Comparison of ENCODE assay signal across 8 cellular contexts in genomic region chr22:50274311-50274710, GRCh38. TPM values are rescaled to one million over a fixed set of nuclear protein-coding genes. Genes with fewer than 3 reads are reported as not detected.
A peak's percentile ranks its signal among the peaks of the same experiment; 100 is the strongest.
DNase-seq lines count a peak whose midpoint lies in the region; ATAC-seq and TF ChIP-seq lines count a peak whose summit lies in the region.

No MANE protein-coding gene starts in this region.

- no peak overlapping the region for H3K4me3 ChIP-seq in CD4-positive, alpha-beta memory T cell (ENCODE audit: low read length in 2 of 2)

- TF ChIP-seq CTCF in H9 (conservative IDR thresholded peaks at IDR 0.05), result peak; percentile 49; the same call in 2 of the 3 replicates

- H2BK12ac ChIP-seq in H9 (ENCODE audit: insufficient read length, low read depth, low read length), result no peak overlapping the region

- WGBS in H9 (ENCODE audit: extremely low coverage, insufficient read length, low lambda C conversion rate), result no CpG with 5 or more reads among the region's 7 CpGs

- POLR2A ChIA-PET in CD4-positive, alpha-beta memory T cell (lab: Charles Lee; ENCODE audit: partially characterized antibody), result interaction anchor here (2.8 kb wide), 1 partner anchor 23 kb away, joined by 10 read pairs; the partner anchor contains the start of gene HDAC10

- DNase-seq in CD4-positive, alpha-beta memory T cell, result peak in 4 of 5 donors; percentile 27 to 45 (median 38)
- DNase-seq in H9, result no peak
- DNase-seq in RPMI8226, result peak; percentile 79
- DNase-seq in central memory CD4-positive, alpha-beta T cell, result peak; percentile 28
- DNase-seq in lung microvascular endothelial cell (ENCODE audit: low read depth in 2 of 2), result peak; percentile 63 to 83
- no peak for DNase-seq in GM19240 (ENCODE audit: insufficient read length, low spot score)

- no peak overlapping the region for H3K4me2 ChIP-seq in H9 (ENCODE audit: insufficient read depth, insufficient read length, low read length)

- H3K14ac ChIP-seq in H9 (ENCODE audit: insufficient read depth, low read length), result no peak overlapping the region

- no peaks in the 10 kb centered on the region for H3K9me3 Mint-ChIP-seq in CD4-positive, alpha-beta memory T cell
- H3K9me3 Mint-ChIP-seq in H9, result peaks cover 8 to 13% of the 10 kb centered on the region in 2 experiments

- H2BK5ac ChIP-seq in H9 (ENCODE audit: insufficient read length, low read length), result no peak overlapping the region

- H2AK5ac ChIP-seq in H9 (ENCODE audit: insufficient read length, low read length), result no peak overlapping the region

- H2AFZ ChIP-seq in H9 (ENCODE audit: low read length), result no peak overlapping the region

- H3K4me1 Mint-ChIP-seq in CD4-positive, alpha-beta memory T cell, result peaks cover 0 to 15% (median 8%) of the 10 kb centered on the region in 4 donors
- H3K4me1 Mint-ChIP-seq in H9, result peaks cover 2 to 11% of the 10 kb centered on the region in 2 experiments; a peak in 3 of 4 replicates

- H3K27me3 Mint-ChIP-seq in CD4-positive, alpha-beta memory T cell, result no peaks in the 10 kb centered on the region
- H3K27me3 Mint-ChIP-seq in H9 (ENCODE audit: low read depth), result peaks cover 24% of the 10 kb centered on the region

- H2BK15ac ChIP-seq in H9 (ENCODE audit: low read depth, low read length), result no peak overlapping the region

- H3K79me2 ChIP-seq in H9 (ENCODE audit: insufficient read depth, low read length), result no peaks in the 10 kb centered on the region

- peaks cover 19% of the 10 kb centered on the region for H3K4me1 ChIP-seq in CD4-positive, alpha-beta memory T cell (ENCODE audit: insufficient read depth, low read length)
- no peaks in the 10 kb centered on the region for H3K4me1 ChIP-seq in H9 (ENCODE audit: insufficient read depth, low read length)

- H3K9me3 ChIP-seq in CD4-positive, alpha-beta memory T cell (ENCODE audit: control insufficient read depth in 1 of 2, low read length in 2 of 2), result no peaks in the 10 kb centered on the region
- no peaks in the 10 kb centered on the region for H3K9me3 ChIP-seq in H9 (ENCODE audit: control insufficient read depth, low read depth, low read length)

- no peak overlapping the region for H2BK120ac ChIP-seq in H9 (ENCODE audit: low read depth, low read length, poor library complexity, severe bottlenecking)

- H3T11ph ChIP-seq in H9 (ENCODE audit: low read length), result no peak overlapping the region

- no peaks in the 10 kb centered on the region for H3K36me3 Mint-ChIP-seq in CD4-positive, alpha-beta memory T cell
- H3K36me3 Mint-ChIP-seq in H9 (ENCODE audit: insufficient read depth in 1 of 3, low read depth in 3 of 3), result peaks cover 30 to 52% (median 42%) of the 10 kb centered on the region in 3 experiments

- intact Hi-C loops in CD4-positive, alpha-beta memory T cell (cut with micrococcal nuclease), result loop anchor here (1.0 to 5.0 kb wide), 3 partner anchors 53 to 223 kb away; partner anchors contain the start of gene DENND6B

- no peak overlapping the region for H3K56ac ChIP-seq in H9 (ENCODE audit: insufficient read length, low read depth, low read length)

- no peak overlapping the region for H4K91ac ChIP-seq in H9 (ENCODE audit: insufficient read length, low read depth, low read length)

- no peak overlapping the region for H3K27ac ChIP-seq in CD4-positive, alpha-beta memory T cell (ENCODE audit: low read depth, low read length)
- H3K27ac ChIP-seq in H9 (ENCODE audit: insufficient read length, low read depth, low read length), result no peak overlapping the region

- no peaks in the 10 kb centered on the region for H3K27me3 ChIP-seq in CD4-positive, alpha-beta memory T cell (ENCODE audit: insufficient read depth, low read length)
- peaks cover 2% of the 10 kb centered on the region; the same call in 1 of the 2 replicates for H3K27me3 ChIP-seq in H9 (ENCODE audit: insufficient read depth, low read length)

- H3K18ac ChIP-seq in H9 (ENCODE audit: insufficient read length, low read depth, low read length), result no peak overlapping the region

- H3K79me1 ChIP-seq in H9 (ENCODE audit: insufficient read depth, low read depth, low read length, poor library complexity, severe bottlenecking), result no peaks in the 10 kb centered on the region

- no peaks in the 10 kb centered on the region for H4K20me1 ChIP-seq in H9 (ENCODE audit: control insufficient read depth, insufficient read depth, insufficient read length)

- H3K9ac ChIP-seq in H9 (ENCODE audit: extremely low read depth, insufficient read length, low read length), result no peak overlapping the region

- no peak overlapping the region for H4K8ac ChIP-seq in H9 (replicated peaks; ENCODE audit: insufficient read length, low read depth, low read length)

- peak overlapping the region in 1 of 7 donors; percentile 72 for H3K27ac Mint-ChIP-seq in CD4-positive, alpha-beta memory T cell
- no peak overlapping the region for H3K27ac Mint-ChIP-seq in H9

- H3K23ac ChIP-seq in H9 (ENCODE audit: insufficient read length, low read depth, low read length), result no peak overlapping the region

- no peak overlapping the region for H2BK20ac ChIP-seq in H9 (ENCODE audit: low read depth, low read length, poor library complexity, severe bottlenecking)

- H3K23me2 ChIP-seq in H9 (ENCODE audit: insufficient read length, low read depth, low read length, poor library complexity, severe bottlenecking), result peaks cover 5% of the 10 kb centered on the region

- CTCF ChIA-PET in CD4-positive, alpha-beta memory T cell (lab: Charles Lee; ENCODE audit: partially characterized antibody), result interaction anchor here (0.7 to 2.3 kb wide), 3 partner anchors 32 to 67 kb away, joined by 4 to 7 read pairs (median 5); no protein-coding TSS in a partner anchor

- H3K4ac ChIP-seq in H9 (ENCODE audit: low read depth, low read length), result no peak overlapping the region

- H3K4me3 Mint-ChIP-seq in CD4-positive, alpha-beta memory T cell, result no peak overlapping the region
- no peak overlapping the region; a peak in 1 of 5 replicates for H3K4me3 Mint-ChIP-seq in H9

- no peak overlapping the region for H4K5ac ChIP-seq in H9 (ENCODE audit: insufficient read length, low read depth, low read length)

- H3K36me3 ChIP-seq in CD4-positive, alpha-beta memory T cell (ENCODE audit: insufficient read depth, low read length), result no peaks in the 10 kb centered on the region

- ATAC-seq in HG03565 (IDR thresholded peaks at IDR 0.05; ENCODE audit: unreplicated experiment) (no peak), GM21381 (IDR thresholded peaks at IDR 0.05; ENCODE audit: unreplicated experiment) (no peak)

RNA-seq across cellular contexts. Expression of gene MAPK11, which starts 4.1 kb away (rescaled TPM):
- total RNA-seq in CD4-positive, alpha-beta memory T cell, result 1 to 10 TPM; 1.6 to 1.7 TPM
- under 1 TPM; 0.10 to 0.54 TPM for polyA plus RNA-seq in CD4-positive, alpha-beta memory T cell
- total RNA-seq in H9 (2021), result 1.5 and 2.1 TPM in 2 replicates
- 16.3 and 21.8 TPM in 2 replicates for total RNA-seq in lung microvascular endothelial cell

RNA-seq across cellular contexts. Expression of gene MAPK12, which starts 12.8 kb away (rescaled TPM):
- 1 to 10 TPM; 2.9 TPM for total RNA-seq in CD4-positive, alpha-beta memory T cell
- polyA plus RNA-seq in CD4-positive, alpha-beta memory T cell, result under 1 TPM in 1 of 2 donors, not detected in 1; 0.05 TPM
- 31.3 and 32.3 TPM in 2 replicates for total RNA-seq in H9 (2021)
- 37.0 and 53.6 TPM in 2 replicates for total RNA-seq in lung microvascular endothelial cell

RNA-seq across cellular contexts. Expression of gene HDAC10, which starts 23.2 kb away (rescaled TPM):
- total RNA-seq in CD4-positive, alpha-beta memory T cell, result 100 to 1,000 TPM; 141 to 151 TPM
- 1 to 10 TPM; 3.8 to 6.8 TPM for polyA plus RNA-seq in CD4-positive, alpha-beta memory T cell
- 41.1 and 45.0 TPM in 2 replicates for total RNA-seq in H9 (2021)
- total RNA-seq in lung microvascular endothelial cell, result 9.4 and 11.3 TPM in 2 replicates

RNA-seq across cellular contexts. Expression of gene TUBGCP6, which starts 29.5 kb away (rescaled TPM):
- total RNA-seq in CD4-positive, alpha-beta memory T cell, result 100 to 1,000 TPM; 132 to 133 TPM
- polyA plus RNA-seq in CD4-positive, alpha-beta memory T cell, result 10 to 100 TPM; 16.5 to 20.5 TPM
- total RNA-seq in H9 (2021) (28.4 and 29.0 TPM in 2 replicates), lung microvascular endothelial cell (11.8 and 21.2 TPM in 2 replicates)

RNA-seq across cellular contexts. Expression of gene PLXNB2, which starts 33.1 kb away (rescaled TPM):
- 1 to 10 TPM; 2.8 to 4.6 TPM for total RNA-seq in CD4-positive, alpha-beta memory T cell
- under 1 TPM in 1 of 2 donors, not detected in 1; 0.40 TPM for polyA plus RNA-seq in CD4-positive, alpha-beta memory T cell
- total RNA-seq in H9 (2021) (84.4 and 87.6 TPM in 2 replicates), lung microvascular endothelial cell (47.3 and 55.2 TPM in 2 replicates)

Comparison
In these comparisons a context has a peak if more than half of its experiments do, and no peak if none do; other contexts are left out.
1. DNase-seq: peak in CD4-positive, alpha-beta memory T cell (4 of 5), RPMI8226 (single experiment), central memory CD4-positive, alpha-beta T cell (single experiment) and lung microvascular endothelial cell (2 of 2); none in H9 (single experiment) and GM19240 (single experiment).